ENCODE assay signal across 8 cellular contexts in genomic region chr14:99899578-99900178, GRCh38.
DNase-seq lines count a peak whose midpoint lies in the region; ATAC-seq and TF ChIP-seq lines count a peak whose summit lies in the region.

No MANE protein-coding gene starts in this region.

- H3K36me3 ChIP-seq in ACC112 (ENCODE audit: insufficient read depth, low read length) (peaks cover 16% of the 10 kb centered on the region; the same call in 1 of the 2 replicates), gastroesophageal sphincter (peaks cover 5 to 60% of the 10 kb centered on the region in 2 donors)
- H3K36me3 ChIP-seq in effector memory CD4-positive, alpha-beta T cell (ENCODE audit: control insufficient read depth, insufficient read depth, low read length): no peaks in the 10 kb centered on the region

- H3K4me3 ChIP-seq in ACC112 (ENCODE audit: low read depth, low read length) (no peak overlapping the region), gastroesophageal sphincter (no peak overlapping the region)
- H3K4me3 ChIP-seq in effector memory CD4-positive, alpha-beta T cell (ENCODE audit: insufficient read depth, low read depth, low read length, poor library complexity, severe bottlenecking): no peak overlapping the region

- no peaks in the 10 kb centered on the region for H3K9me3 ChIP-seq in gastroesophageal sphincter
- peaks cover 5% of the 10 kb centered on the region for H3K9me3 ChIP-seq in effector memory CD4-positive, alpha-beta T cell (ENCODE audit: control insufficient read depth, low read length)

- no peaks in the 10 kb centered on the region for H3K79me2 ChIP-seq in ACC112 (ENCODE audit: control insufficient read depth, insufficient read depth, low read length, unreplicated experiment)

- POLR2A ChIA-PET in RWPE1 (lab: Yijun Ruan, JAX; ENCODE audit: low non-redundant PET): no interaction called here

- WGBS in gastroesophageal sphincter (ENCODE audit: low coverage in 1 of 2), 2 donors: 65 to 74% methylated on average over 7 of the region's 7 CpGs

- H3K27ac ChIP-seq in ACC112 (ENCODE audit: low read depth, low read length): no peak overlapping the region
- H3K27ac ChIP-seq in RWPE1: no peak overlapping the region
- H3K27ac ChIP-seq in gastroesophageal sphincter: no peak overlapping the region
- no peak overlapping the region for H3K27ac ChIP-seq in effector memory CD4-positive, alpha-beta T cell (ENCODE audit: insufficient read depth, low read length, poor library complexity, severe bottlenecking)

- H2AFZ ChIP-seq in ACC112 (ENCODE audit: low read length, unreplicated experiment): peak overlapping the region; percentile 59

- no peak for TF ChIP-seq POLR2A in gastroesophageal sphincter (IDR thresholded peaks at IDR 0.05)

- no peak for ATAC-seq in gastroesophageal sphincter
- no peak for ATAC-seq in GM18867 (IDR thresholded peaks at IDR 0.05; ENCODE audit: unreplicated experiment)

- no peaks in the 10 kb centered on the region for H3K4me1 ChIP-seq in ACC112 (ENCODE audit: control insufficient read depth, insufficient read depth, low read length, unreplicated experiment)
- no peaks in the 10 kb centered on the region for H3K4me1 ChIP-seq in gastroesophageal sphincter
- H3K4me1 ChIP-seq in effector memory CD4-positive, alpha-beta T cell (ENCODE audit: control insufficient read depth, insufficient read depth, low read length, poor library complexity, severe bottlenecking): no peaks in the 10 kb centered on the region

- CTCF ChIA-PET in RWPE1 (lab: Yijun Ruan, JAX): interaction anchor here (0.5 to 1.2 kb wide), 9 partner anchors 14 to 444 kb away, joined by 3 to 7 read pairs (median 3); no protein-coding TSS in a partner anchor

- H3K27me3 ChIP-seq in ACC112 (ENCODE audit: insufficient read depth, low read length) (no peaks in the 10 kb centered on the region), gastroesophageal sphincter (no peaks in the 10 kb centered on the region)
- H3K27me3 ChIP-seq in effector memory CD4-positive, alpha-beta T cell (replicated peaks; ENCODE audit: control insufficient read depth, insufficient read depth, low read length, poor library complexity, severe bottlenecking): no peaks in the 10 kb centered on the region

- TF ChIP-seq EP300 in gastroesophageal sphincter (IDR thresholded peaks at IDR 0.05): no peak

- no peak for DNase-seq in GM10266 (ENCODE audit: extremely low spot score)
- peak; percentile 29 for DNase-seq in RWPE1 (ENCODE audit: low spot score)
- DNase-seq in pons (ENCODE audit: low spot score): no peak
- DNase-seq in T-helper 1 cell: no peak
- no peak for DNase-seq in effector memory CD4-positive, alpha-beta T cell

- TF ChIP-seq CTCF in GM10266 (IDR thresholded peaks at IDR 0.05; ENCODE audit: control insufficient read depth, insufficient read depth, low read depth, missing control alignments) (peak; percentile 22), RWPE1 (conservative IDR thresholded peaks at IDR 0.05; ENCODE audit: low read depth) (peak; percentile 64), gastroesophageal sphincter (IDR thresholded peaks at IDR 0.05) (peak; percentile 41 to 54 (median 48))
